8 cellular contexts compared by ENCODE assay signal in genomic region chr16:67277999-67278772, GRCh38. TPM values are rescaled to one million over a fixed set of nuclear protein-coding genes. Genes with fewer than 3 reads are reported as not detected.
DNase-seq lines count a peak whose midpoint lies in the region; ATAC-seq lines count a peak whose summit lies in the region.

No MANE protein-coding gene starts in this region.

- H3K4me3 Mint-ChIP-seq in naive thymus-derived CD8-positive, alpha-beta T cell, result peak overlapping the region; percentile 76 to 88 (median 82)

- peaks cover 0 to 7% of the 10 kb centered on the region in 2 donors for H3K36me3 ChIP-seq in duodenal mucosa (ENCODE audit: control insufficient read depth in 1 of 2, insufficient read depth in 2 of 2, low read length in 2 of 2)

- peak overlapping the region; percentile 20 for H3K27ac ChIP-seq in duodenal mucosa (ENCODE audit: low read depth, low read length)

- H3K4me3 ChIP-seq in duodenal mucosa (ENCODE audit: low read depth in 1 of 2, low read length in 2 of 2), result peak overlapping the region; percentile 82 to 84

- no peaks in the 10 kb centered on the region for H3K9me3 Mint-ChIP-seq in naive thymus-derived CD8-positive, alpha-beta T cell

- peak overlapping the region; percentile 68 to 70 for H3K9ac ChIP-seq in duodenal mucosa (ENCODE audit: low read depth in 1 of 2, low read length in 2 of 2)

- H3K27me3 ChIP-seq in duodenal mucosa (ENCODE audit: control insufficient read depth in 1 of 2, insufficient read depth in 2 of 2, low read length in 2 of 2), result no peaks in the 10 kb centered on the region

- no peak for ATAC-seq in naive thymus-derived CD8-positive, alpha-beta T cell
- ATAC-seq in HG02884 (IDR thresholded peaks at IDR 0.05; ENCODE audit: unreplicated experiment) (no peak), GM19455 (IDR thresholded peaks at IDR 0.05; ENCODE audit: unreplicated experiment) (no peak)

- H3K4me1 Mint-ChIP-seq in naive thymus-derived CD8-positive, alpha-beta T cell, result peaks cover 5 to 31% (median 19%) of the 10 kb centered on the region in 4 donors

- peak overlapping the region; percentile 31 to 87 (median 69) for H3K27ac Mint-ChIP-seq in naive thymus-derived CD8-positive, alpha-beta T cell

- POLR2A ChIA-PET in naive thymus-derived CD8-positive, alpha-beta T cell (lab: Charles Lee), result interaction anchor here (1.0 to 1.1 kb wide), 2 partner anchors 51 to 529 kb away, joined by 3 to 6 read pairs; partner anchors contain the start of genes RANBP10, TMEM208 and TSNAXIP1

- DNase-seq in ELR (ENCODE audit: low read depth) (peak; percentile 90), NCI-H226 (peak; percentile 80), NCI-H82 treated with DMSO at 0.1 percent for 48 hours (lab: John Stamatoyannopoulos, UW; ENCODE audit: unreplicated experiment) (no peak)
- no peak for DNase-seq in naive thymus-derived CD8-positive, alpha-beta T cell
- no peak for DNase-seq in stimulated activated CD4-positive, alpha-beta T cell treated with anti-CD3 and anti-CD28 coated beads, Interleukin-1b, Interleukin-23, amount 100 ng/mL, for 48 hours

- no peaks in the 10 kb centered on the region for H3K27me3 Mint-ChIP-seq in naive thymus-derived CD8-positive, alpha-beta T cell

- H3K4me1 ChIP-seq in duodenal mucosa (ENCODE audit: control insufficient read depth in 1 of 2, insufficient read depth in 2 of 2, low read length in 2 of 2), result peaks cover 11 to 15% of the 10 kb centered on the region in 2 donors

- peaks cover 4 to 18% (median 4%) of the 10 kb centered on the region in 3 donors for H3K36me3 Mint-ChIP-seq in naive thymus-derived CD8-positive, alpha-beta T cell

- H3K9me3 ChIP-seq in duodenal mucosa (ENCODE audit: control insufficient read depth in 1 of 2, low read length in 2 of 2), result no peaks in the 10 kb centered on the region

RNA-seq across cellular contexts. Expression of gene PLEKHG4, which starts 1.1 kb away (rescaled TPM):
- total RNA-seq in naive thymus-derived CD8-positive, alpha-beta T cell, result 10 to 100 TPM; 39.1 to 41.0 TPM
- polyA plus RNA-seq in naive thymus-derived CD8-positive, alpha-beta T cell, result 10 to 100 TPM in 1 of 3 donors, 1 to 10 TPM in 2; 7.9 to 11.7 (median 8.3) TPM

RNA-seq across cellular contexts. Expression of gene SLC9A5, which starts 29.4 kb away (rescaled TPM):
- total RNA-seq in naive thymus-derived CD8-positive, alpha-beta T cell, result 1 to 10 TPM; 1.6 to 2.7 TPM
- polyA plus RNA-seq in naive thymus-derived CD8-positive, alpha-beta T cell, result under 1 TPM; 0.04 to 0.20 (median 0.19) TPM

RNA-seq across cellular contexts. Expression of gene FHOD1, which starts 30.9 kb away (rescaled TPM):
- total RNA-seq in naive thymus-derived CD8-positive, alpha-beta T cell, result 10 to 100 TPM; 34.5 to 47.3 TPM
- 1 to 10 TPM; 1.6 to 3.0 (median 2.3) TPM for polyA plus RNA-seq in naive thymus-derived CD8-positive, alpha-beta T cell

RNA-seq across cellular contexts. Expression of gene KCTD19, which starts 48.4 kb away (rescaled TPM):
- not detected for total RNA-seq in naive thymus-derived CD8-positive, alpha-beta T cell
- polyA plus RNA-seq in naive thymus-derived CD8-positive, alpha-beta T cell, result under 1 TPM in 1 of 3 donors, not detected in 2; 0.03 TPM

RNA-seq across cellular contexts. Expression of gene LRRC36, which starts 48.4 kb away (rescaled TPM):
- total RNA-seq in naive thymus-derived CD8-positive, alpha-beta T cell, result under 1 TPM in 1 of 2 experiments, not detected in 1; 0.49 TPM
- polyA plus RNA-seq in naive thymus-derived CD8-positive, alpha-beta T cell, result not detected

Comparison
In these comparisons a context has a peak if more than half of its experiments do, and no peak if none do; other contexts are left out.
1. DNase-seq: peak in ELR (single experiment) and NCI-H226 (single experiment); none in naive thymus-derived CD8-positive, alpha-beta T cell (0 of 10), NCI-H82 treated with DMSO at 0.1 percent for 48 hours (single experiment) and stimulated activated CD4-positive, alpha-beta T cell treated with anti-CD3 and anti-CD28 coated beads, Interleukin-1b, Interleukin-23, amount 100 ng/mL, for 48 hours (single experiment).